ENCODE assay signal across 23 cellular contexts in genomic region chr9:120014751-120015235, GRCh38.
"Had no signal": no experiment of that assay in that cellular context is flagged by ENCODE, and none has a peak within 500 bp of the region (broad histone marks: within the 10 kb centered on the region; RNA-seq: fewer than 3 reads in every experiment).

No MANE protein-coding gene starts in this region.

- DNase-seq: colonic mucosa; effector CD8-positive, alpha-beta T cell; endodermal cell; foreskin keratinocyte; glutamatergic neuron; heart right ventricle; hippocampal formation; kidney glomerular epithelial cell; left colon; left ventricle myocardium inferior; mammary epithelial cell; mesendoderm; midbrain; naive thymus-derived CD4-positive, alpha-beta T cell; nucleus accumbens; psoas muscle; right cardiac atrium; spleen; stimulated activated CD4-positive, alpha-beta T cell treated with anti-CD3 and anti-CD28 coated beads, Interleukin-4, amount 100 ng/mL, for 4 hours; stimulated activated naive B cell treated with anti-CD40 and anti-IgM and Interleukin-4, amounts not matched to agents 10 μg/mL and 1 μg/mL and 100 μg/mL, for 72 hours had no signal

- H3K27ac Mint-ChIP-seq: dendritic cell treated with granulocyte-macrophage colony-stimulating factor and Interleukin-4, amounts not matched to agents 40 ng/mL and 50 ng/mL, for 4 days; endodermal cell; naive thymus-derived CD4-positive, alpha-beta T cell; nephron; stimulated activated naive B cell treated with anti-CD40 and anti-IgM and Interleukin-4, amounts not matched to agents 10 μg/mL and 1 μg/mL and 100 μg/mL, for 72 hours; stimulated activated naive CD8-positive, alpha-beta T cell treated with anti-CD3 and anti-CD28 coated beads, Interleukin-15, Interleukin-2, amounts not matched to agents 100 ng/mL and 50 ng/mL, for 24 hours had no signal

- H3K4me3 Mint-ChIP-seq: dendritic cell treated with granulocyte-macrophage colony-stimulating factor and Interleukin-4, amounts not matched to agents 40 ng/mL and 50 ng/mL, for 4 days; endodermal cell; naive thymus-derived CD4-positive, alpha-beta T cell; nephron; stimulated activated naive B cell treated with anti-CD40 and anti-IgM and Interleukin-4, amounts not matched to agents 10 μg/mL and 1 μg/mL and 100 μg/mL, for 72 hours; stimulated activated naive CD8-positive, alpha-beta T cell treated with anti-CD3 and anti-CD28 coated beads, Interleukin-15, Interleukin-2, amounts not matched to agents 100 ng/mL and 50 ng/mL, for 24 hours had no signal

- H3K27me3 Mint-ChIP-seq: dendritic cell treated with granulocyte-macrophage colony-stimulating factor and Interleukin-4, amounts not matched to agents 40 ng/mL and 50 ng/mL, for 4 days; stimulated activated naive B cell treated with anti-CD40 and anti-IgM and Interleukin-4, amounts not matched to agents 10 μg/mL and 1 μg/mL and 100 μg/mL, for 72 hours had no signal

- H3K4me1 Mint-ChIP-seq: naive thymus-derived CD4-positive, alpha-beta T cell; nephron; stimulated activated naive B cell treated with anti-CD40 and anti-IgM and Interleukin-4, amounts not matched to agents 10 μg/mL and 1 μg/mL and 100 μg/mL, for 72 hours had no signal

- H3K36me3 Mint-ChIP-seq: naive thymus-derived CD4-positive, alpha-beta T cell; stimulated activated naive B cell treated with anti-CD40 and anti-IgM and Interleukin-4, amounts not matched to agents 10 μg/mL and 1 μg/mL and 100 μg/mL, for 72 hours had no signal

- ATAC-seq: foreskin keratinocyte; heart right ventricle; left colon; naive thymus-derived CD4-positive, alpha-beta T cell; psoas muscle; right cardiac atrium; stimulated activated naive B cell treated with anti-CD40 and anti-IgM and Interleukin-4, amounts not matched to agents 10 μg/mL and 1 μg/mL and 100 μg/mL, for 72 hours had no signal

- H3K9me3 Mint-ChIP-seq: dendritic cell treated with granulocyte-macrophage colony-stimulating factor and Interleukin-4, amounts not matched to agents 40 ng/mL and 50 ng/mL, for 4 days; endodermal cell; nephron had no signal
